In genomic region chr19:39540333-39540673, GRCh38 we compare ENCODE assay signal across 1 cellular context.
TF ChIP-seq lines count a peak whose summit lies in the region.

No MANE protein-coding gene starts in this region.

TF ChIP-seq in H1, 55 proteins besides CTCF, POLR2A, EP300 and RAD21:
- TF ChIP-seq SAP30 (IDR thresholded peaks at IDR 0.05; ENCODE audit: insufficient read depth, insufficient replicate concordance, low read length), result no peak
- TF ChIP-seq SP1 (IDR thresholded peaks at IDR 0.05; ENCODE audit: low read depth, low read length), result no peak
- no peak for TF ChIP-seq CHD2 (IDR thresholded peaks at IDR 0.05; ENCODE audit: low read length)
- no peak for TF ChIP-seq TEAD4 (IDR thresholded peaks at IDR 0.05; ENCODE audit: low read depth, low read length)
- TF ChIP-seq HDAC6 (IDR thresholded peaks at IDR 0.05; ENCODE audit: low read depth, low read length), result no peak
- no peak for TF ChIP-seq CEBPB (IDR thresholded peaks at IDR 0.05; ENCODE audit: low read depth, low read length)
- TF ChIP-seq CBX8 (IDR thresholded peaks at IDR 0.05; ENCODE audit: borderline replicate concordance, low read depth, low read length), result no peak
- TF ChIP-seq USF2 (IDR thresholded peaks at IDR 0.05; ENCODE audit: low read length), result no peak
- no peak for TF ChIP-seq CREB1 (IDR thresholded peaks at IDR 0.05)
- TF ChIP-seq JUN (IDR thresholded peaks at IDR 0.05; ENCODE audit: low read depth, low read length), result no peak
- TF ChIP-seq SIRT6 (IDR thresholded peaks at IDR 0.05; ENCODE audit: low read length), result no peak
- TF ChIP-seq BCL11A (IDR thresholded peaks at IDR 0.05; ENCODE audit: low read depth in 2 of 2, low read length in 2 of 2), result no peak
- TF ChIP-seq ATF3 (IDR thresholded peaks at IDR 0.05; ENCODE audit: insufficient read depth, low read depth, low read length), result no peak
- no peak for TF ChIP-seq MAX (IDR thresholded peaks at IDR 0.05)
- TF ChIP-seq NANOG (IDR thresholded peaks at IDR 0.05; ENCODE audit: insufficient read depth, low read depth, low read length, poor library complexity, severe bottlenecking), result no peak
- TF ChIP-seq E2F6 (IDR thresholded peaks at IDR 0.05), result no peak
- TF ChIP-seq GABPA (IDR thresholded peaks at IDR 0.05; ENCODE audit: borderline replicate concordance, insufficient read depth, low read length), result no peak
- no peak for TF ChIP-seq ZNF274 (IDR thresholded peaks at IDR 0.05; ENCODE audit: borderline replicate concordance, extremely low read depth, low read length)
- TF ChIP-seq SIX5 (IDR thresholded peaks at IDR 0.05; ENCODE audit: low read depth, low read length), result no peak
